Comparison of ENCODE assay signal across 7 cellular contexts in the genomic region with DNA sequence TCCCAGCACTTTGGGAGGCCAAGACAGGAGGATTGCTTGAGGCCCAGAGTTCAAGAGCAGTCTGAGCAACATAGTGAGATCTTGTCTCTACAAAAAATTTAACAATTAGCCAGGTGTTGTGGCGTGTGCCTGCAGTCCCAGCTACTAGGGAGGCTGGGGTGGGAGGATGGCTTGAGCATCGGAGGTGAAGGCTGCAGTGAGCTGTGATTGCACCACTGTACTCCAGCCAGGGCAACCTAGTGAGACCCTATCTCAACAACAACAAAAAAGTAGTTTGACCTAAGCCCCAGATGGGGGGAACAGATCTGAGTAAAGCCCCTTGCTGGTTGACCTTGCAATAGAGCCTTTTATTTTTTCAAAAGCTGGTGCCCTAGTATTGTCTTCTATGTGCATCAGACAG.
"Had no signal": no experiment of that assay in that cellular context is flagged by ENCODE, and none has a peak within 500 bp of the region (broad histone marks: within the 10 kb centered on the region; RNA-seq: fewer than 3 reads in every experiment).

No MANE protein-coding gene starts in this region.

- FAIRE-seq: HepG2 had no signal

- ATAC-seq: HepG2 had no signal

- H3K36me3 ChIP-seq: HAP-1 had no signal

- H2AFZ ChIP-seq: GM23248 had no signal

- H3K9me3 ChIP-seq: HAP-1 had no signal

- H3K27ac ChIP-seq: GM23248, HL-60 had no signal

- H3K9ac ChIP-seq: GM23248 had no signal

- H3K4me3 ChIP-seq: GM23248, HAP-1 had no signal

- DNase-seq: GM23248, GOT3, H7, KG1 had no signal
